ENCODE assay signal across 19 cellular contexts in the genomic region with DNA sequence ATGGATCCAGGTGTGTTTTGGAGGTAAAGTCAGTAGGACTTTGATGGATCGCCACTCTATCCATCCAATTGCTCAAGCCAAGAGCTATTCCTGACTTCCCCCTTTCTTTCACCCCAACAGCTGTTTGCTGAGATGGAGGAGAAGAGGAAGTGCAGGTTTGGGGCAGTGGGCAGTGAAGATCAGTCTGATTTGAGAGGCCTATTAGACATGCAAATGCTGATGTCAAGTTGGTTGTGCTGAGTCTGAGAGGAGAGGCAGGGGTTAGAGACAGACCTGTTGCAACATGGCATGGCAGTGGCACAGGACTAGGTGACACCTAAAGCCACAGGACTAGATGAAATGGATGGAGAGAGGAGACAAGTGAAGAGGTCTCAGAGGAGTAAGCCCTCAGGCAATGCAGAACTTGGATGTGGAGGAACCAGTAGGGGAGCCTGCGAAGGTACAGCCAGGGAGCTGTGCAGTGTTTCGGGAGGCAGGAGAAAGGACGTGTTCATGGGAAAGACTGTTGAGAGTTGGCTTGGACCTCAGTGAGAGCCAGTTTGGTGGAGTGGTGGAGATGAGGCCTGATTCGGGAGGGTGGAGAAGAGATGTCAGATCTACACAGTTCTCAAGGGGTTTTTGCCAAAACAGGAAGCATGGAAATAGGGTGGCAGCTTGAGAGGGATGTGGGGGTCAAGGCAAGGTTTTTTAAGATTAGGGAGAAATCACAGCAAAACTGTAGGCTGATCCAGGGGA.
DNase-seq lines count a peak whose midpoint lies in the region; ATAC-seq and TF ChIP-seq lines count a peak whose summit lies in the region.
"Had no signal": no experiment of that assay in that cellular context is flagged by ENCODE, and none has a peak within 500 bp of the region (broad histone marks: within the 10 kb centered on the region; RNA-seq: fewer than 3 reads in every experiment).

No MANE protein-coding gene starts in this region.

- H3K4me1 ChIP-seq in Peyer's patch (no peaks in the 10 kb centered on the region), esophagus squamous epithelium (peaks cover 35 to 91% (median 45%) of the 10 kb centered on the region in 3 donors), transverse colon (no peaks in the 10 kb centered on the region), BE2C (peaks cover 10% of the 10 kb centered on the region), psoas muscle (peaks cover 21% of the 10 kb centered on the region), mammary epithelial cell (ENCODE audit: insufficient read depth, low read length) (no peaks in the 10 kb centered on the region)

- CTCF ChIA-PET in mammary epithelial cell (lab: Charles Lee; ENCODE audit: low non-redundant PET), result no interaction called here

- H3K4me2 ChIP-seq in mammary epithelial cell (ENCODE audit: insufficient read depth, low read depth, low read length), result no peak overlapping the region

- TF ChIP-seq POLR2A in Peyer's patch (IDR thresholded peaks at IDR 0.05) (no peak), esophagus squamous epithelium (IDR thresholded peaks at IDR 0.05) (no peak), transverse colon (IDR thresholded peaks at IDR 0.05) (no peak)

- WGBS in esophagus squamous epithelium, 2 donors, result 60 to 74% methylated on average over 5 of the region's 5 CpGs
- WGBS in transverse colon (ENCODE audit: low coverage in 1 of 2), 2 donors, result 69 to 90% methylated on average over 2 to 5 of the region's 5 CpGs
- 70 to 75% (median 74%) methylated on average over 5 of the region's 5 CpGs for WGBS in psoas muscle, 3 donors
- WGBS in mammary epithelial cell (ENCODE audit: low coverage, missing lambda C conversion rate), result 89% methylated on average over 5 of the region's 5 CpGs

- TF ChIP-seq CTCF in Peyer's patch (IDR thresholded peaks at IDR 0.05) (no peak), esophagus squamous epithelium (IDR thresholded peaks at IDR 0.05) (no peak), transverse colon (IDR thresholded peaks at IDR 0.05) (no peak), BE2C (IDR thresholded peaks at IDR 0.05; ENCODE audit: low read depth, low read length) (no peak), psoas muscle (IDR thresholded peaks at IDR 0.05) (no peak), mammary epithelial cell (conservative IDR thresholded peaks at IDR 0.05 in 1 of 2, IDR thresholded peaks at IDR 0.05 in 1 of 2; ENCODE audit: extremely low read depth in 1 of 2, insufficient read depth in 1 of 2, low read depth in 1 of 2, low read length in 2 of 2) (no peak)

- in situ Hi-C loops in transverse colon (cut with MboI; ENCODE audit: low pct_ligation_motif_present in 1 of 4, low pct_unique_long_range_greater_than_20kb in 1 of 4, low sequenced_read_pairs in 3 of 4), result no loop called here
- in situ Hi-C loops in mammary epithelial cell (cut with MboI; ENCODE audit: low sequenced_read_pairs in 2 of 2), result no loop called here

- H3K27me3 ChIP-seq in Peyer's patch (no peaks in the 10 kb centered on the region), esophagus squamous epithelium (no peaks in the 10 kb centered on the region), transverse colon (no peaks in the 10 kb centered on the region), BE2C (no peaks in the 10 kb centered on the region), psoas muscle (ENCODE audit: insufficient read depth in 3 of 3, low read length in 2 of 3) (no peaks in the 10 kb centered on the region), mammary epithelial cell (ENCODE audit: insufficient read depth, low read length) (no peaks in the 10 kb centered on the region)

- intact Hi-C loops in esophagus squamous epithelium (cut with DNase I) (no loop called here), transverse colon (cut with DNase I; ENCODE audit: low total_unique reads) (no loop called here), psoas muscle (cut with DNase I) (no loop called here), mammary epithelial cell (cut with micrococcal nuclease) (no loop called here)

- ATAC-seq in psoas muscle, result no peak
- ATAC-seq: activated naive CD4-positive, alpha-beta T cell treated with anti-CD3 and anti-CD28 coated beads, Interleukin-2, amount 50 U/mL, for 72 hours; CD8-positive, alpha-beta T cell; natural killer cell; stimulated activated naive CD8-positive, alpha-beta T cell treated with anti-CD3 and anti-CD28 coated beads, Interleukin-15, Interleukin-2, amounts not matched to agents 100 U/mL and 50 U/mL, for 24 hours had no signal

- no peak for TF ChIP-seq EP300 in transverse colon (IDR thresholded peaks at IDR 0.05; ENCODE audit: low read depth)

- BruUV-seq in mammary epithelial cell (replicated peaks; lab: Mats Ljungman, UMichigan), result no TSS peak

- H2AFZ ChIP-seq in mammary epithelial cell (ENCODE audit: low read depth, low read length), result no peak overlapping the region

- H3K9me3 ChIP-seq in Peyer's patch (no peaks in the 10 kb centered on the region), esophagus squamous epithelium (no peaks in the 10 kb centered on the region), transverse colon (no peaks in the 10 kb centered on the region), BE2C (no peaks in the 10 kb centered on the region), psoas muscle (no peaks in the 10 kb centered on the region), mammary epithelial cell (replicated peaks; ENCODE audit: insufficient read depth, low read length) (no peaks in the 10 kb centered on the region)
- H3K9me3 ChIP-seq: HAP-1 had no signal

- no peaks in the 10 kb centered on the region for H4K20me1 ChIP-seq in mammary epithelial cell (ENCODE audit: insufficient read depth, low read length)

- no peaks in the 10 kb centered on the region for H3K36me3 ChIP-seq in Peyer's patch
- no peaks in the 10 kb centered on the region for H3K36me3 ChIP-seq in esophagus squamous epithelium
- H3K36me3 ChIP-seq in transverse colon, result no peaks in the 10 kb centered on the region
- H3K36me3 ChIP-seq in BE2C, result no peaks in the 10 kb centered on the region
- H3K36me3 ChIP-seq in psoas muscle (ENCODE audit: insufficient read depth in 1 of 2, low read depth in 1 of 2), result no peaks in the 10 kb centered on the region
- H3K36me3 ChIP-seq in mammary epithelial cell (ENCODE audit: insufficient read depth, low read length), result no peaks in the 10 kb centered on the region
- H3K36me3 ChIP-seq: HAP-1 had no signal

- H3K4me3 ChIP-seq in Peyer's patch, result no peak overlapping the region
- no peak overlapping the region for H3K4me3 ChIP-seq in esophagus squamous epithelium
- no peak overlapping the region for H3K4me3 ChIP-seq in transverse colon
- H3K4me3 ChIP-seq in BE2C (ENCODE audit: low read depth, low read length), result no peak overlapping the region
- no peak overlapping the region for H3K4me3 ChIP-seq in psoas muscle
- no peak overlapping the region for H3K4me3 ChIP-seq in mammary epithelial cell (replicated peaks in 1 of 3; ENCODE audit: insufficient read depth in 1 of 3, low read depth in 2 of 3, low read length in 3 of 3)
- H3K4me3 ChIP-seq: HAP-1 had no signal

- H3K79me2 ChIP-seq in mammary epithelial cell (ENCODE audit: insufficient read depth, low read length), result no peaks in the 10 kb centered on the region

- DNase-seq in activated effector memory CD4-positive, alpha-beta T cell treated with anti-CD3 and anti-CD28 coated beads, Interleukin-2, amount 50 U/mL, for 16 hours, result peak; percentile 13
- no peak for DNase-seq in activated effector memory CD4-positive, alpha-beta T cell treated with Interleukin-2 at 50 U/mL for 16 hours
- DNase-seq in Peyer's patch (peak in 2 of 3 donors; percentile 18 to 23), esophagus squamous epithelium (lab: John Stamatoyannopoulos, UW) (no peak), transverse colon (peak; percentile 1), BE2C (no peak), psoas muscle (no peak), mammary epithelial cell (no peak)
- DNase-seq: activated CD4-positive, alpha-beta T cell treated with anti-CD3 and anti-CD28 coated beads, Interleukin-2, amount 10 ng/mL, durations not matched to agents 24 days and 14 days; dermis blood vessel endothelial cell; DND-41; natural killer cell; NCI-H1694 treated with DMSO at 0.1 percent for 48 hours; NCI-H446; SHP77 treated with DMSO at 0.1 percent for 48 hours; stimulated activated naive CD8-positive, alpha-beta T cell treated with anti-CD3 and anti-CD28 coated beads, Interleukin-15, Interleukin-2, amounts not matched to agents 100 U/mL and 50 U/mL, for 24 hours had no signal

- H3K9ac ChIP-seq in mammary epithelial cell (ENCODE audit: insufficient read depth, low read length), result no peak overlapping the region

- H3K27ac ChIP-seq in Peyer's patch, result no peak overlapping the region
- H3K27ac ChIP-seq in esophagus squamous epithelium, result peak overlapping the region; percentile 14 to 93 (median 58)
- no peak overlapping the region for H3K27ac ChIP-seq in transverse colon
- no peak overlapping the region for H3K27ac ChIP-seq in psoas muscle
- no peak overlapping the region for H3K27ac ChIP-seq in mammary epithelial cell (ENCODE audit: insufficient read depth, low read depth, low read length)

- dilution Hi-C loops in mammary epithelial cell (cut with HindIII; ENCODE audit: low sequenced_read_pairs), result no loop called here

Comparison
In these comparisons a context has a peak if more than half of its experiments do, and no peak if none do; other contexts are left out.
1. DNase-seq: peak in activated effector memory CD4-positive, alpha-beta T cell treated with anti-CD3 and anti-CD28 coated beads, Interleukin-2, amount 50 U/mL, for 16 hours (single experiment), Peyer's patch (2 of 3) and transverse colon (single experiment); none in activated effector memory CD4-positive, alpha-beta T cell treated with Interleukin-2 at 50 U/mL for 16 hours (single experiment), esophagus squamous epithelium (single experiment), BE2C (single experiment), psoas muscle (0 of 2) and mammary epithelial cell (single experiment).
2. H3K27ac ChIP-seq: peak in esophagus squamous epithelium (4 of 4); none in Peyer's patch (0 of 4), transverse colon (0 of 4), psoas muscle (single experiment) and mammary epithelial cell (single experiment).